Comparison of ENCODE assay signal across 8 cellular contexts in genomic region chr9:136842380-136842948, GRCh38. TPM values are rescaled to one million over a fixed set of nuclear protein-coding genes. Genes with fewer than 3 reads are reported as not detected.
A peak's percentile ranks its signal among the peaks of the same experiment; 100 is the strongest.
DNase-seq lines count a peak whose midpoint lies in the region; ATAC-seq and TF ChIP-seq lines count a peak whose summit lies in the region.
"Not testable (repeated sequence)": the region's sequence is repeated elsewhere in the genome, so short reads cannot be mapped to it uniquely, and the experiment has no call there.

Gene AJM1 (plus strand): TSS chr9:136842478. CDS start chr9:136844415, 1,937 bp downstream.

- H3K27ac Mint-ChIP-seq in T-helper 17 cell: not testable (repeated sequence)

- H3K27me3 Mint-ChIP-seq in T-helper 17 cell: not testable (repeated sequence)

- WGBS in thyroid gland, 2 donors: no CpG with 5 or more reads among the region's 27 CpGs

- DNase-seq in NCI-H1694 (lab: John Stamatoyannopoulos, UW) (peak; percentile 57), T-helper 17 cell (peak; percentile 69 to 78 (median 70)), adipocyte (ENCODE audit: low read depth) (peak; percentile 86), cardiac septum (ENCODE audit: low spot score) (peak; percentile 88), pons (ENCODE audit: low spot score) (peak; percentile 79), thyroid gland (peak; percentile 75 to 80)

- ATAC-seq in HG02840 (IDR thresholded peaks at IDR 0.05; ENCODE audit: low FRiP score, unreplicated experiment) (peak; percentile 57), T-helper 17 cell (peak; percentile 92)

- peak within 1 kb of the TSS; percentile 92 for H3K4me3 Mint-ChIP-seq in T-helper 17 cell

- not testable (repeated sequence) for H3K36me3 Mint-ChIP-seq in T-helper 17 cell (ENCODE audit: low read depth)

- TF ChIP-seq CTCF in GM12872 (IDR thresholded peaks at IDR 0.05; ENCODE audit: insufficient read depth, low read depth, low read length) (peak; percentile 93), thyroid gland (IDR thresholded peaks at IDR 0.05) (peak; percentile 68 to 92 (median 87))

- peak in 1 of 2 donors; percentile 24 for TF ChIP-seq POLR2A in thyroid gland (IDR thresholded peaks at IDR 0.05)

- H3K27me3 ChIP-seq in adipocyte (replicated peaks; ENCODE audit: control insufficient read depth, insufficient read depth, low read length); thyroid gland: not testable (repeated sequence)

- peaks cover 15% of the 10 kb centered on the region for H3K36me3 ChIP-seq in adipocyte (ENCODE audit: control insufficient read depth, insufficient read depth, low read length, severe bottlenecking)
- H3K36me3 ChIP-seq in thyroid gland: peaks cover 3 to 11% of the 10 kb centered on the region in 2 donors

- H3K4me3 ChIP-seq in adipocyte (ENCODE audit: low read length) (peak within 1 kb of the TSS; percentile 74), thyroid gland (replicated peaks in 1 of 3) (peak within 1 kb of the TSS in 1 of 3 donors; percentile 26)

- H3K27ac ChIP-seq in thyroid gland: not testable (repeated sequence)

- intact Hi-C loops in cardiac septum (cut with DNase I): loop anchor here (5.0 kb wide), 1 partner anchor 185 kb away; the partner anchor contains the start of gene ABCA2
- intact Hi-C loops in thyroid gland (cut with DNase I): loop anchor here (10.0 kb wide), 1 partner anchor 192 kb away; the partner anchor contains the start of gene FUT7

- peak within 1 kb of the TSS; percentile 58 for H3K9ac ChIP-seq in adipocyte (ENCODE audit: low read length)

- H3K4me1 ChIP-seq in adipocyte (ENCODE audit: control insufficient read depth, insufficient read depth, low read length): not testable (repeated sequence)
- peaks cover 39 to 55% of the 10 kb centered on the region in 2 donors for H3K4me1 ChIP-seq in thyroid gland

- not testable (repeated sequence) for H3K9me3 ChIP-seq in T-helper 17 cell (ENCODE audit: control insufficient read depth, low read length, poor library complexity, severe bottlenecking); adipocyte (ENCODE audit: control insufficient read depth, low read length); thyroid gland

- H3K4me1 Mint-ChIP-seq in T-helper 17 cell: peaks cover 11% of the 10 kb centered on the region

RNA-seq across cellular contexts. Expression of gene AJM1, which starts in this region (rescaled TPM):
- 1 to 10 TPM; 2.9 to 3.7 TPM for total RNA-seq in T-helper 17 cell
- total RNA-seq in cardiac septum: 8.6 TPM
- 1 to 10 TPM in 3 of 4 donors, under 1 TPM in 1; 0.83 to 4.7 (median 2.3) TPM for total RNA-seq in thyroid gland
